Comparison of ENCODE assay signal across 11 cellular contexts in the genomic region with DNA sequence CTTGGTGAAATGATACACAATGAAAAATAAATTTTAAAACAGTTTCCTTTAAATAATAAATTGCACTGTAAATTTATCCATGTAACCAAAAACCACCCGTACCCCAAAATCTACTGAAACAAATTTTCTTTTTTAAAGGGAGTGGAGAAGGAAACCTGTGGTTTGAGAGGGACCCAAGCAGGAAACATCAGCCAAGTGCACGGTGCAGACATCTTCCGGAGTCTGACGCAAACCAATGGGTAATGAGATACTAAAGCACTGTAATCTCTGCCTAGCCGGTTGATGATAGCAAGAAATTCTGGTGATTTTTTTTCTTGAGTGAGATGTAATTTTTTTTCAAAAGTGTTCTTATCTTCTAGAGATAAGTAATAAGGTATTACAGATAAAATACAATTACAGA.
A peak's percentile ranks its signal among the peaks of the same experiment; 100 is the strongest.
DNase-seq lines count a peak whose midpoint lies in the region; ATAC-seq, FAIRE-seq and TF ChIP-seq lines count a peak whose summit lies in the region.
"Had no signal": no experiment of that assay in that cellular context is flagged by ENCODE, and none has a peak within 500 bp of the region (broad histone marks: within the 10 kb centered on the region; RNA-seq: fewer than 3 reads in every experiment).

No MANE protein-coding gene starts in this region.

- TF ChIP-seq CTCF in HFFc6 (IDR thresholded peaks at IDR 0.05), result no peak

- H3K4me3 Mint-ChIP-seq in T-helper 1 cell treated with Interleukin-12 subunit alpha and Interleukin-12 subunit beta and Interleukin-4 antibody, amounts not matched to agents 30 μg/mL and 1 μg/mL, for 36 hours, result peak overlapping the region; percentile 55
- H3K4me3 Mint-ChIP-seq in HFFc6, result no peak overlapping the region

- DNase-seq in GM12892 (ENCODE audit: insufficient read length) (no peak), germinal center (ENCODE audit: low spot score) (no peak), HFFc6 (no peak)
- peak; percentile 41 for DNase-seq in activated effector memory CD4-positive, alpha-beta T cell treated with Interleukin-2 at 50 U/mL for 16 hours
- peak; percentile 15 for DNase-seq in stimulated activated CD4-positive, alpha-beta T cell treated with anti-CD3 and anti-CD28 coated beads, Interleukin-12 subunit alpha, Interleukin-12 subunit beta, amount 100 ng/mL, for 4 hours
- DNase-seq: Calu3, left colon, NCI-H446 had no signal

- H3K9me3 Mint-ChIP-seq in T-helper 1 cell treated with Interleukin-12 subunit alpha and Interleukin-12 subunit beta and Interleukin-4 antibody, amounts not matched to agents 30 μg/mL and 1 μg/mL, for 36 hours, result peaks cover 3% of the 10 kb centered on the region
- no peaks in the 10 kb centered on the region for H3K9me3 Mint-ChIP-seq in HFFc6

- peak overlapping the region; percentile 84 for H3K27ac Mint-ChIP-seq in T-helper 1 cell treated with Interleukin-12 subunit alpha and Interleukin-12 subunit beta and Interleukin-4 antibody, amounts not matched to agents 30 μg/mL and 1 μg/mL, for 36 hours
- no peak overlapping the region for H3K27ac Mint-ChIP-seq in HFFc6

- no peak for TF ChIP-seq POLR2A in GM12892 (IDR thresholded peaks at IDR 0.05; ENCODE audit: low read depth, low read length)

- H3K4me1 Mint-ChIP-seq in T-helper 1 cell treated with Interleukin-12 subunit alpha and Interleukin-12 subunit beta and Interleukin-4 antibody, amounts not matched to agents 30 μg/mL and 1 μg/mL, for 36 hours (ENCODE audit: low read depth), result peaks cover 41% of the 10 kb centered on the region
- peaks cover 6% of the 10 kb centered on the region for H3K4me1 Mint-ChIP-seq in HFFc6 (ENCODE audit: low read depth)

- H3K27me3 Mint-ChIP-seq in T-helper 1 cell treated with Interleukin-12 subunit alpha and Interleukin-12 subunit beta and Interleukin-4 antibody, amounts not matched to agents 30 μg/mL and 1 μg/mL, for 36 hours (ENCODE audit: low read depth), result no peaks in the 10 kb centered on the region
- no peaks in the 10 kb centered on the region; the same call in 1 of the 2 replicates for H3K27me3 Mint-ChIP-seq in HFFc6 (ENCODE audit: insufficient read depth)

- peak; percentile 5 for FAIRE-seq in GM12892 (lab: Jason Lieb, UNC)

- no peaks in the 10 kb centered on the region for H3K36me3 Mint-ChIP-seq in T-helper 1 cell treated with Interleukin-12 subunit alpha and Interleukin-12 subunit beta and Interleukin-4 antibody, amounts not matched to agents 30 μg/mL and 1 μg/mL, for 36 hours (ENCODE audit: low read depth)
- H3K36me3 Mint-ChIP-seq in HFFc6 (ENCODE audit: low read depth), result no peaks in the 10 kb centered on the region; the same call in 1 of the 2 replicates

- no peak for ATAC-seq in HG03095 (IDR thresholded peaks at IDR 0.05; ENCODE audit: unreplicated experiment)
- ATAC-seq in GM19035 (IDR thresholded peaks at IDR 0.05; ENCODE audit: unreplicated experiment), result no peak
- ATAC-seq: left colon had no signal

Comparison
In these comparisons a context has a peak if more than half of its experiments do, and no peak if none do; other contexts are left out.
1. DNase-seq: peak in activated effector memory CD4-positive, alpha-beta T cell treated with Interleukin-2 at 50 U/mL for 16 hours (single experiment) and stimulated activated CD4-positive, alpha-beta T cell treated with anti-CD3 and anti-CD28 coated beads, Interleukin-12 subunit alpha, Interleukin-12 subunit beta, amount 100 ng/mL, for 4 hours (single experiment); none in GM12892 (single experiment), germinal center (single experiment) and HFFc6 (single experiment).